1 cellular context compared by ENCODE assay signal in genomic region chr3:12737853-12738252, GRCh38.
TF ChIP-seq lines count a peak whose summit lies in the region.

No MANE protein-coding gene starts in this region.

TF ChIP-seq in IMR-90, 13 proteins besides CTCF, POLR2A, EP300 and RAD21:
- TF ChIP-seq MAFK (IDR thresholded peaks at IDR 0.05; ENCODE audit: low read depth, low read length) (no peak), RCOR1 (IDR thresholded peaks at IDR 0.05; ENCODE audit: insufficient replicate concordance, low read length) (no peak), MAZ (IDR thresholded peaks at IDR 0.05; ENCODE audit: borderline replicate concordance, low read depth, low read length) (no peak), FOS (IDR thresholded peaks at IDR 0.05; ENCODE audit: low read depth, low read length) (no peak), SMC3 (IDR thresholded peaks at IDR 0.05; ENCODE audit: low read depth, low read length) (no peak), RFX5 (IDR thresholded peaks at IDR 0.05; ENCODE audit: low read depth, low read length) (no peak), CHD1 (IDR thresholded peaks at IDR 0.05; ENCODE audit: low read depth, low read length) (no peak), MXI1 (IDR thresholded peaks at IDR 0.05; ENCODE audit: borderline replicate concordance, low read depth, low read length) (no peak), USF2 (IDR thresholded peaks at IDR 0.05; ENCODE audit: low read depth, low read length) (no peak), ELK1 (IDR thresholded peaks at IDR 0.05; ENCODE audit: borderline replicate concordance, low read depth, low read length) (no peak), BHLHE40 (IDR thresholded peaks at IDR 0.05; ENCODE audit: low read depth, low read length) (no peak), NFE2L2 (IDR thresholded peaks at IDR 0.05; ENCODE audit: low read depth, low read length) (no peak), CEBPB (IDR thresholded peaks at IDR 0.05; ENCODE audit: low read depth, low read length) (no peak)
